Comparison of ENCODE assay signal across 1 cellular context in the genomic region with DNA sequence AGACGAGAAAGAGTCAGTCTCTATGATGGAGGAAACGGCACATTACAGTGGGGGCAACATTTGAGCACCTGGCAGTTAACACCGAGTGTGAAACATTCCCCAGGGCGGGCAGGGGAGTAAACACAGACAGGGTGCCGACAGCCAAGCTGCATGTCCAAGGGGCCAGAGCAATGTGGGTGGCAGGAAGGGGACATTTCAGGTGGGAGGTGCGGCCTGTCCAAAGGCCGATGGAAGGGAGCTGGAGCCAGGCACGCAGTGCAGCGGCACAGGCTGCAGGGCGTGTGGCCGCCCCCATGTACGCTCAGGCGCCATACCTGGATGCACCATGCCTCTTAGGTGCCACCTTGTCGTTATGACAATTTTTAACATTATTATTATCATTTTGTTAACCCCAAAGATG.
A peak's percentile ranks its signal among the peaks of the same experiment; 100 is the strongest.
TF ChIP-seq lines count a peak whose summit lies in the region.

No MANE protein-coding gene starts in this region.

TF ChIP-seq in HepG2, 621 proteins besides CTCF, POLR2A, EP300 and RAD21 (continued from another document):
- peak; percentile 54 for TF ChIP-seq ZFX (CRISPR knock-in tag; IDR thresholded peaks at IDR 0.05; ENCODE audit: low read depth)
- 0 out of 2 replicates have a peak, but pooled peaks have one; percentile 24 for TF ChIP-seq ZMYM4 (CRISPR knock-in tag; IDR thresholded peaks at IDR 0.05)
- peak; percentile 23; the same call in 1 of the 2 replicates for TF ChIP-seq HNF4A (CRISPR knock-in tag; IDR thresholded peaks at IDR 0.05)
- TF ChIP-seq KDM4B (CRISPR knock-in tag; IDR thresholded peaks at IDR 0.05): no peak
- TF ChIP-seq, protein P1, sequence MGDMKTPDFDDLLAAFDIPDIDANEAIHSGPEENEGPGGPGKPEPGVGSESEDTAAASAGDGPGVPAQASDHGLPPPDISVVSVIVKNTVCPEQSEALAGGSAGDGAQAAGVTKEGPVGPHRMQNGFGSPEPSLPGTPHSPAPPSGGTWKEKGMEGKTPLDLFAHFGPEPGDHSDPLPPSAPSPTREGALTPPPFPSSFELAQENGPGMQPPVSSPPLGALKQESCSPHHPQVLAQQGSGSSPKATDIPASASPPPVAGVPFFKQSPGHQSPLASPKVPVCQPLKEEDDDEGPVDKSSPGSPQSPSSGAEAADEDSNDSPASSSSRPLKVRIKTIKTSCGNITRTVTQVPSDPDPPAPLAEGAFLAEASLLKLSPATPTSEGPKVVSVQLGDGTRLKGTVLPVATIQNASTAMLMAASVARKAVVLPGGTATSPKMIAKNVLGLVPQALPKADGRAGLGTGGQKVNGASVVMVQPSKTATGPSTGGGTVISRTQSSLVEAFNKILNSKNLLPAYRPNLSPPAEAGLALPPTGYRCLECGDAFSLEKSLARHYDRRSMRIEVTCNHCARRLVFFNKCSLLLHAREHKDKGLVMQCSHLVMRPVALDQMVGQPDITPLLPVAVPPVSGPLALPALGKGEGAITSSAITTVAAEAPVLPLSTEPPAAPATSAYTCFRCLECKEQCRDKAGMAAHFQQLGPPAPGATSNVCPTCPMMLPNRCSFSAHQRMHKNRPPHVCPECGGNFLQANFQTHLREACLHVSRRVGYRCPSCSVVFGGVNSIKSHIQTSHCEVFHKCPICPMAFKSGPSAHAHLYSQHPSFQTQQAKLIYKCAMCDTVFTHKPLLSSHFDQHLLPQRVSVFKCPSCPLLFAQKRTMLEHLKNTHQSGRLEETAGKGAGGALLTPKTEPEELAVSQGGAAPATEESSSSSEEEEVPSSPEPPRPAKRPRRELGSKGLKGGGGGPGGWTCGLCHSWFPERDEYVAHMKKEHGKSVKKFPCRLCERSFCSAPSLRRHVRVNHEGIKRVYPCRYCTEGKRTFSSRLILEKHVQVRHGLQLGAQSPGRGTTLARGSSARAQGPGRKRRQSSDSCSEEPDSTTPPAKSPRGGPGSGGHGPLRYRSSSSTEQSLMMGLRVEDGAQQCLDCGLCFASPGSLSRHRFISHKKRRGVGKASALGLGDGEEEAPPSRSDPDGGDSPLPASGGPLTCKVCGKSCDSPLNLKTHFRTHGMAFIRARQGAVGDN (CRISPR knock-in tag; IDR thresholded peaks at IDR 0.05): peak; percentile 68
